In the genomic region with DNA sequence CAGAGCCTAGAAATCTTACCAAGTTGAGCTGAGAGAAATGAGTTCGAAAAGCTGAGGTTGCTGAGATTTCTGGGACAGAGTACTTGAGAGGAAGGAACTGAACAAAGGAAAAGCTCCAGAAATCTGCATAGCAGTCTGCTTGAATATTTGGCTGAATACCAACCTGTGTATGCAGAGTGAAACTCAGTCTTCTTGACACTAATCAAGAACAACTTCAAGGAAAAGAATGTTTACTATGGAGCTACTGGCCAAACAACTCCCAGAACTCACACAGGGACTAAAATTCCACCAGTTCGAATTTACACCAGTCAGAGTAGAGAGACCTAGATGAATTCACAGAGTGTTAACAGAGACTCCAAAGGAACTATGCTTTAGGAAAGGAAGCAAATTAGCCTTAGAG, we compare ENCODE assay signal across 13 cellular contexts.
A peak's percentile ranks its signal among the peaks of the same experiment; 100 is the strongest.
DNase-seq lines count a peak whose midpoint lies in the region; ATAC-seq and TF ChIP-seq lines count a peak whose summit lies in the region.
"Had no signal": no experiment of that assay in that cellular context is flagged by ENCODE, and none has a peak within 500 bp of the region (broad histone marks: within the 10 kb centered on the region; RNA-seq: fewer than 3 reads in every experiment).

No MANE protein-coding gene starts in this region.

- H3K4me3 Mint-ChIP-seq in activated CD4-positive, alpha-beta T cell treated with anti-CD3 and anti-CD28 coated beads, Interleukin-2, amount 10 ng/mL, durations not matched to agents 24 days and 14 days, result no peak overlapping the region
- H3K4me3 Mint-ChIP-seq in chondrocyte (ENCODE audit: unreplicated experiment), result no peak overlapping the region

- H3K4me3 ChIP-seq in skeletal muscle tissue (ENCODE audit: low read length in 3 of 3), result no peak overlapping the region
- H3K4me3 ChIP-seq in mucosa of descending colon, result no peak overlapping the region
- H3K4me3 ChIP-seq: skin epidermis had no signal

- intact Hi-C loops in activated CD4-positive, alpha-beta T cell treated with anti-CD3 and anti-CD28 coated beads, Interleukin-2, amount 10 ng/mL, durations not matched to agents 24 days and 14 days (cut with micrococcal nuclease), result no loop called here
- intact Hi-C loops in mucosa of descending colon (cut with DNase I, micrococcal nuclease), result no loop called here

- H3K9ac ChIP-seq in skeletal muscle tissue (ENCODE audit: low read depth in 1 of 3, low read length in 3 of 3), result peak overlapping the region in 2 of 3 donors; percentile 3 to 4

- H3K9me3 Mint-ChIP-seq in activated CD4-positive, alpha-beta T cell treated with anti-CD3 and anti-CD28 coated beads, Interleukin-2, amount 10 ng/mL, durations not matched to agents 24 days and 14 days, result no peaks in the 10 kb centered on the region
- H3K9me3 Mint-ChIP-seq in chondrocyte (ENCODE audit: low read depth), result no peaks in the 10 kb centered on the region

- no peak for DNase-seq in activated CD4-positive, alpha-beta T cell treated with anti-CD3 and anti-CD28 coated beads, Interleukin-2, amount 10 ng/mL, durations not matched to agents 24 days and 14 days
- no peak for DNase-seq in activated CD4-positive, alpha-beta T cell treated with anti-CD3 and anti-CD28 coated beads, Interleukin-2, amount 50 U/mL, for 4 hours
- no peak for DNase-seq in chondrocyte (ENCODE audit: low spot score)
- peak; percentile 28 for DNase-seq in iPS-NIHi11 (ENCODE audit: low spot score)
- DNase-seq in mucosa of descending colon, result no peak
- DNase-seq in C1 segment of cervical spinal cord (lab: John Stamatoyannopoulos, UW), result no peak
- no peak for DNase-seq in DMS153 treated with DMSO at 0.1 percent for 48 hours (lab: John Stamatoyannopoulos, UW; ENCODE audit: unreplicated experiment)
- DNase-seq: activated T-cell treated with anti-CD3 and anti-CD28 coated beads, Interleukin-2, amount 50 U/mL, for 1 hour; cortex of kidney; NCI-H146; T-helper 9 cell had no signal

- H3K9me3 ChIP-seq in skeletal muscle tissue (ENCODE audit: control insufficient read depth in 3 of 3, low read length in 3 of 3) (no peaks in the 10 kb centered on the region), mucosa of descending colon (no peaks in the 10 kb centered on the region)

- H3K4me1 ChIP-seq in skeletal muscle tissue (ENCODE audit: control insufficient read depth in 3 of 3, insufficient read depth in 3 of 3, low read length in 3 of 3), result no peaks in the 10 kb centered on the region
- no peaks in the 10 kb centered on the region for H3K4me1 ChIP-seq in mucosa of descending colon (ENCODE audit: low read depth)

- no peaks in the 10 kb centered on the region for H3K27me3 ChIP-seq in skeletal muscle tissue (ENCODE audit: control insufficient read depth in 3 of 3, insufficient read depth in 3 of 3, low read length in 3 of 3)

- peaks cover 40% of the 10 kb centered on the region for H3K36me3 Mint-ChIP-seq in activated CD4-positive, alpha-beta T cell treated with anti-CD3 and anti-CD28 coated beads, Interleukin-2, amount 10 ng/mL, durations not matched to agents 24 days and 14 days (ENCODE audit: low read depth)
- H3K36me3 Mint-ChIP-seq in chondrocyte (ENCODE audit: low read depth), result peaks cover 8% of the 10 kb centered on the region

- H3K36me3 ChIP-seq in skeletal muscle tissue (ENCODE audit: control insufficient read depth in 3 of 3, insufficient read depth in 3 of 3, low read length in 3 of 3) (peaks cover 0 to 7% (median 2%) of the 10 kb centered on the region in 3 donors), mucosa of descending colon (ENCODE audit: low read depth) (no peaks in the 10 kb centered on the region)

- no peak for ATAC-seq in mucosa of descending colon

- peak overlapping the region; percentile 5 for H3K27ac ChIP-seq in skeletal muscle tissue (ENCODE audit: low read depth, low read length)

- no peaks in the 10 kb centered on the region for H3K27me3 Mint-ChIP-seq in activated CD4-positive, alpha-beta T cell treated with anti-CD3 and anti-CD28 coated beads, Interleukin-2, amount 10 ng/mL, durations not matched to agents 24 days and 14 days
- H3K27me3 Mint-ChIP-seq in chondrocyte (ENCODE audit: low read depth), result no peaks in the 10 kb centered on the region

- TF ChIP-seq CTCF in chondrocyte (IDR thresholded peaks at IDR 0.05) (no peak), mucosa of descending colon (IDR thresholded peaks at IDR 0.05) (no peak)

- H3K27ac Mint-ChIP-seq in activated CD4-positive, alpha-beta T cell treated with anti-CD3 and anti-CD28 coated beads, Interleukin-2, amount 10 ng/mL, durations not matched to agents 24 days and 14 days, result peak overlapping the region; percentile 10
- H3K27ac Mint-ChIP-seq in chondrocyte (ENCODE audit: unreplicated experiment), result peak overlapping the region; percentile 1

- H3K4me1 Mint-ChIP-seq in activated CD4-positive, alpha-beta T cell treated with anti-CD3 and anti-CD28 coated beads, Interleukin-2, amount 10 ng/mL, durations not matched to agents 24 days and 14 days, result peaks cover 4% of the 10 kb centered on the region
- H3K4me1 Mint-ChIP-seq in chondrocyte (ENCODE audit: low read depth), result peaks cover 13% of the 10 kb centered on the region
